Comparison of ENCODE assay signal across 20 cellular contexts in the genomic region with DNA sequence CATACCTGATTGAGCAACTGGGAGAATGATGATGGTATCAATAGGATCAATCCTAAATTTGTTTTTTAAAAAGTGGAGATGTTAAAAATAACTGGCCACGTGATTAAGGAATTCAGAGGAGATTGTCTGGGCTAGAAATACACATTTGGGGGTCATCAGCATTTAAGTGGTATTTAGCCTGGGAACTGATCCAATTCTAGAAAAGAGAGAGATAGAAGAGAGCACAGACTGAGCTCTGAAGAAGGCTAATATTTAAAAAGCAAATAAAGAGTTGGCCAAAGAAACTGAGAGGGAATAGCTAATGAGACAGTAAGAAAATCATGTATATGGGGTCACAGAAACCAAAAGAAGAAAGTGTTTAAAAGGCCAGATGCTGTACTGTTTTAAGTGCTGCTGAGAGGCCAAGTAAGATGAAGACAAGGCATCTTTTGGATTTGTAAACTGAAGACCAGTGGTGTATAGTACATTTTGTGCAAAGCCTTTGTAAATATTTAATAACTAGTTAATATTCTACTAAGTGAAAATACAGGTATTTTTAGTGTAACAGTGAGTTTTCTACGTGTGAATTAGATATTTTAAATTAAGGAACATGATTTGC. TPM values are rescaled to one million over a fixed set of nuclear protein-coding genes. Genes with fewer than 3 reads are reported as not detected.
DNase-seq lines count a peak whose midpoint lies in the region; ATAC-seq, FAIRE-seq and TF ChIP-seq lines count a peak whose summit lies in the region.
"Had no signal": no experiment of that assay in that cellular context is flagged by ENCODE, and none has a peak within 500 bp of the region (broad histone marks: within the 10 kb centered on the region; RNA-seq: fewer than 3 reads in every experiment).

No MANE protein-coding gene starts in this region.

- WGBS in hepatocyte (ENCODE audit: low lambda C conversion rate, missing lambda C conversion rate), result 61% methylated on average over 2 of the region's 2 CpGs

- no peak for TF ChIP-seq CTCF in Caco-2 (IDR thresholded peaks at IDR 0.05; ENCODE audit: insufficient read depth in 1 of 2, low read depth in 1 of 2, low read length in 1 of 2, severe bottlenecking in 1 of 2, unreplicated experiment in 1 of 2)
- TF ChIP-seq CTCF in hepatocyte (IDR thresholded peaks at IDR 0.05; ENCODE audit: poor library complexity), result no peak

- H3K9me3 ChIP-seq in Caco-2 (no peaks in the 10 kb centered on the region), hepatocyte (ENCODE audit: low read depth) (no peaks in the 10 kb centered on the region)
- H3K9me3 ChIP-seq: ovary, vagina had no signal

- ATAC-seq in GM18907 (IDR thresholded peaks at IDR 0.05; ENCODE audit: unreplicated experiment) (peak; percentile 51), HG02885 (IDR thresholded peaks at IDR 0.05; ENCODE audit: poor library complexity, unreplicated experiment) (peak; percentile 66), GM19395 (IDR thresholded peaks at IDR 0.05; ENCODE audit: unreplicated experiment) (no peak)
- no peak for ATAC-seq in activated naive CD8-positive, alpha-beta T cell treated with anti-CD3 and anti-CD28 coated beads, Interleukin-2, amount 50 U/mL, for 24 hours
- no peak for ATAC-seq in activated T-cell treated with anti-CD3 and anti-CD28 coated beads, Interleukin-2, amount 50 U/mL, for 4 hours
- ATAC-seq: GM23338; stimulated activated naive CD8-positive, alpha-beta T cell treated with anti-CD3 and anti-CD28 coated beads, Interleukin-15, Interleukin-2, amounts not matched to agents 100 U/mL and 50 U/mL, for 24 hours; T-helper 17 cell had no signal

- no peak overlapping the region for H2AFZ ChIP-seq in hepatocyte
- H2AFZ ChIP-seq: GM23338 had no signal

- CTCF ChIA-PET in Caco-2 (lab: Charles Lee), result no interaction called here

- H3K4me1 ChIP-seq in Caco-2, result peaks cover 51% of the 10 kb centered on the region
- peaks cover 9% of the 10 kb centered on the region for H3K4me1 ChIP-seq in hepatocyte (ENCODE audit: insufficient read depth)

- FAIRE-seq in HTR-8/SVneo (lab: Jason Lieb, UNC), result no peak
- FAIRE-seq: small intestine had no signal

- H3K36me3 ChIP-seq in Caco-2 (ENCODE audit: control insufficient read depth, insufficient read depth, low read length) (no peaks in the 10 kb centered on the region), hepatocyte (replicated peaks; ENCODE audit: insufficient read depth, low read depth) (no peaks in the 10 kb centered on the region)
- H3K36me3 ChIP-seq: ovary, vagina had no signal

- H4K20me1 ChIP-seq in hepatocyte (ENCODE audit: insufficient read depth, poor library complexity, severe bottlenecking), result peaks cover 49% of the 10 kb centered on the region

- peak overlapping the region; percentile 23 for H3K4me2 ChIP-seq in hepatocyte
- H3K4me2 ChIP-seq: GM23338 had no signal

- peaks cover 98% of the 10 kb centered on the region for H3K79me2 ChIP-seq in hepatocyte

- peak overlapping the region; percentile 6 for H3K4me3 Mint-ChIP-seq in Caco-2 (ENCODE audit: unreplicated experiment)
- H3K4me3 Mint-ChIP-seq in activated naive CD8-positive, alpha-beta T cell treated with anti-CD3 and anti-CD28 coated beads, Interleukin-2, amount 50 U/mL, for 24 hours, result no peak overlapping the region
- H3K4me3 Mint-ChIP-seq in activated T-cell treated with anti-CD3 and anti-CD28 coated beads, Interleukin-2, amount 50 U/mL, for 4 hours, result no peak overlapping the region
- H3K4me3 Mint-ChIP-seq: central memory CD8-positive, alpha-beta T cell; GM23338; T-helper 17 cell had no signal

- H3K9me3 Mint-ChIP-seq in Caco-2 (ENCODE audit: unreplicated experiment), result no peaks in the 10 kb centered on the region
- H3K9me3 Mint-ChIP-seq in activated naive CD8-positive, alpha-beta T cell treated with anti-CD3 and anti-CD28 coated beads, Interleukin-2, amount 50 U/mL, for 24 hours, result no peaks in the 10 kb centered on the region
- no peaks in the 10 kb centered on the region for H3K9me3 Mint-ChIP-seq in activated T-cell treated with anti-CD3 and anti-CD28 coated beads, Interleukin-2, amount 50 U/mL, for 4 hours
- H3K9me3 Mint-ChIP-seq: central memory CD8-positive, alpha-beta T cell; GM23338 had no signal

- BruUV-seq in Caco-2 (replicated peaks; lab: Mats Ljungman, UMichigan), result no TSS peak

- no peaks in the 10 kb centered on the region for H3K36me3 Mint-ChIP-seq in Caco-2 (ENCODE audit: insufficient read depth, unreplicated experiment)
- no peaks in the 10 kb centered on the region for H3K36me3 Mint-ChIP-seq in activated naive CD8-positive, alpha-beta T cell treated with anti-CD3 and anti-CD28 coated beads, Interleukin-2, amount 50 U/mL, for 24 hours (ENCODE audit: low read depth)
- peaks cover 2% of the 10 kb centered on the region for H3K36me3 Mint-ChIP-seq in activated T-cell treated with anti-CD3 and anti-CD28 coated beads, Interleukin-2, amount 50 U/mL, for 4 hours (ENCODE audit: insufficient read depth)

- DNase-seq in Caco-2 (no peak), hepatocyte (ENCODE audit: low spot score) (no peak), HTR-8/SVneo (ENCODE audit: insufficient read length, low spot score) (no peak)
- no peak for DNase-seq in activated naive CD8-positive, alpha-beta T cell treated with anti-CD3 and anti-CD28 coated beads, Interleukin-2, amount 50 U/mL, for 24 hours
- no peak for DNase-seq in activated T-cell treated with anti-CD3 and anti-CD28 coated beads, Interleukin-2, amount 50 U/mL, for 4 hours
- DNase-seq: activated CD4-positive, alpha-beta T cell treated with anti-CD3 and anti-CD28 coated beads for 1 hour; COR-L47; glutamatergic neuron; NCI-H187; NCI-H748 treated with DMSO at 0.1 percent for 48 hours; ovary; stimulated activated naive CD8-positive, alpha-beta T cell treated with anti-CD3 and anti-CD28 coated beads, Interleukin-15, Interleukin-2, amounts not matched to agents 100 U/mL and 50 U/mL, for 24 hours; T-helper 17 cell had no signal

- POLR2A ChIA-PET in Caco-2 (lab: Charles Lee), result interaction anchor here (0.5 kb wide), 1 partner anchor 40 kb away, joined by 3 read pairs; a partner anchor contains a TSS

- H3K4me1 Mint-ChIP-seq in Caco-2 (ENCODE audit: low read depth, unreplicated experiment), result peaks cover 36% of the 10 kb centered on the region
- H3K4me1 Mint-ChIP-seq in activated naive CD8-positive, alpha-beta T cell treated with anti-CD3 and anti-CD28 coated beads, Interleukin-2, amount 50 U/mL, for 24 hours, result peaks cover 49% of the 10 kb centered on the region
- peaks cover 45% of the 10 kb centered on the region for H3K4me1 Mint-ChIP-seq in activated T-cell treated with anti-CD3 and anti-CD28 coated beads, Interleukin-2, amount 50 U/mL, for 4 hours (ENCODE audit: low read depth)

- intact Hi-C loops in Caco-2 (cut with micrococcal nuclease; ENCODE audit: unreplicated experiment), result no loop called here

- no peaks in the 10 kb centered on the region for H3K27me3 Mint-ChIP-seq in Caco-2 (ENCODE audit: insufficient read depth, unreplicated experiment)
- H3K27me3 Mint-ChIP-seq in activated naive CD8-positive, alpha-beta T cell treated with anti-CD3 and anti-CD28 coated beads, Interleukin-2, amount 50 U/mL, for 24 hours, result no peaks in the 10 kb centered on the region
- H3K27me3 Mint-ChIP-seq in activated T-cell treated with anti-CD3 and anti-CD28 coated beads, Interleukin-2, amount 50 U/mL, for 4 hours (ENCODE audit: low read depth), result no peaks in the 10 kb centered on the region
- H3K27me3 Mint-ChIP-seq: central memory CD8-positive, alpha-beta T cell; T-helper 17 cell had no signal

- no peak overlapping the region for H3K27ac ChIP-seq in hepatocyte
- H3K27ac ChIP-seq: vagina had no signal

- H3K27me3 ChIP-seq in Caco-2 (replicated peaks; ENCODE audit: control insufficient read depth, insufficient read depth, low read length), result no peaks in the 10 kb centered on the region
- no peaks in the 10 kb centered on the region for H3K27me3 ChIP-seq in hepatocyte
- H3K27me3 ChIP-seq: ovary, vagina had no signal

- H3K4me3 ChIP-seq in Caco-2 (ENCODE audit: low read depth, low read length), result no peak overlapping the region
- H3K4me3 ChIP-seq in hepatocyte, result no peak overlapping the region
- H3K4me3 ChIP-seq: GM23338, ovary, vagina had no signal

- H3K27ac Mint-ChIP-seq in Caco-2 (ENCODE audit: unreplicated experiment), result peak overlapping the region; percentile 12
- H3K27ac Mint-ChIP-seq in activated naive CD8-positive, alpha-beta T cell treated with anti-CD3 and anti-CD28 coated beads, Interleukin-2, amount 50 U/mL, for 24 hours, result no peak overlapping the region
- H3K27ac Mint-ChIP-seq: GM23338, T-helper 17 cell had no signal

- no peaks in the 10 kb centered on the region for H3K9me2 ChIP-seq in hepatocyte (replicated peaks; ENCODE audit: insufficient read depth)

RNA-seq across cellular contexts. Expression of a gene that starts 40.2 kb away (rescaled TPM):
- total RNA-seq in Caco-2 (2022), result 37.4 and 37.5 TPM in 2 replicates
- total RNA-seq in hepatocyte, result 57.2 and 58.6 TPM in 2 replicates
- polyA plus RNA-seq in hepatocyte, result 27.7 and 29.5 TPM in 2 replicates
- total RNA-seq in activated T-cell treated with anti-CD3 and anti-CD28 coated beads, Interleukin-2, amount 50 U/mL, for 4 hours, result 10 to 100 TPM; 12.3 to 14.1 (median 14.1) TPM

Comparison
In these comparisons a context has a peak if more than half of its experiments do, and no peak if none do; other contexts are left out.
1. ATAC-seq: peak in GM18907 (single experiment) and HG02885 (single experiment); none in GM19395 (single experiment), activated naive CD8-positive, alpha-beta T cell treated with anti-CD3 and anti-CD28 coated beads, Interleukin-2, amount 50 U/mL, for 24 hours (single experiment) and activated T-cell treated with anti-CD3 and anti-CD28 coated beads, Interleukin-2, amount 50 U/mL, for 4 hours (0 of 2).